In genomic region chr12:8081228-8081920, GRCh38 we compare ENCODE assay signal across 8 cellular contexts.
DNase-seq lines count a peak whose midpoint lies in the region; ATAC-seq and TF ChIP-seq lines count a peak whose summit lies in the region.

No MANE protein-coding gene starts in this region.

- peaks cover 36% of the 10 kb centered on the region for H3K4me1 ChIP-seq in OCI-LY3 (ENCODE audit: low read length)

- peak overlapping the region; percentile 84 for H2AFZ ChIP-seq in OCI-LY3 (ENCODE audit: low read depth, low read length)

- ATAC-seq in GM18498 (IDR thresholded peaks at IDR 0.05; ENCODE audit: unreplicated experiment), result no peak

- H3K9ac ChIP-seq in OCI-LY3 (ENCODE audit: low read length), result peak overlapping the region; percentile 90

- peaks cover 5% of the 10 kb centered on the region for H3K36me3 ChIP-seq in OCI-LY3 (replicated peaks; ENCODE audit: low read depth, low read length)
- no peaks in the 10 kb centered on the region for H3K36me3 ChIP-seq in brain microvascular endothelial cell (replicated peaks)

- H3K27me3 ChIP-seq in OCI-LY3 (ENCODE audit: low read depth, low read length) (no peaks in the 10 kb centered on the region), brain microvascular endothelial cell (replicated peaks) (no peaks in the 10 kb centered on the region)

- TF ChIP-seq CTCF in OCI-LY3 (IDR thresholded peaks at IDR 0.05; ENCODE audit: low read depth, low read length) (no peak), brain microvascular endothelial cell (IDR thresholded peaks at IDR 0.05; ENCODE audit: low read depth, low read length, missing control alignments) (no peak)

- H3K4me2 ChIP-seq in OCI-LY3 (ENCODE audit: low read length), result peak overlapping the region; percentile 82

- 0 out of 2 replicates have a peak, but pooled peaks cover 3% of the 10 kb centered on the region for H4K20me1 ChIP-seq in OCI-LY3 (ENCODE audit: insufficient read depth, low read length)

- H3K9me3 ChIP-seq in OCI-LY3 (ENCODE audit: insufficient read depth, low read length), result no peaks in the 10 kb centered on the region

- DNase-seq in activated T-cell treated with anti-CD3 and anti-CD28 coated beads for 24 hours (ENCODE audit: low read depth) (peak; percentile 19), activated T-cell treated with anti-CD3 and anti-CD28 coated beads for 4 hours (no peak), brain microvascular endothelial cell (no peak), kidney tubule cell (ENCODE audit: low spot score) (peak; percentile 11), islet precursor cell (no peak)
- DNase-seq in stimulated activated CD4-positive, alpha-beta T cell treated with anti-CD3 and anti-CD28 coated beads, Interleukin-4, amount 100 ng/mL, for 1 hour, result peak; percentile 14

- H3K4me3 ChIP-seq in OCI-LY3 (ENCODE audit: low read length), result peak overlapping the region; percentile 87
- H3K4me3 ChIP-seq in brain microvascular endothelial cell (ENCODE audit: low read depth, low read length), result peak overlapping the region; percentile 98

- in situ Hi-C loops in brain microvascular endothelial cell (cut with HindIII; ENCODE audit: low pct_ligation_motif_present, low sequenced_read_pairs), result no loop called here

- H3K27ac ChIP-seq in OCI-LY3 (ENCODE audit: low read length), result peak overlapping the region; percentile 88
- peak overlapping the region; percentile 53 for H3K27ac ChIP-seq in brain microvascular endothelial cell

- peaks cover 47% of the 10 kb centered on the region for H3K79me2 ChIP-seq in OCI-LY3 (ENCODE audit: low read length)

Comparison
In these comparisons a context has a peak if more than half of its experiments do, and no peak if none do; other contexts are left out.
1. DNase-seq: peak in activated T-cell treated with anti-CD3 and anti-CD28 coated beads for 24 hours (single experiment), kidney tubule cell (single experiment) and stimulated activated CD4-positive, alpha-beta T cell treated with anti-CD3 and anti-CD28 coated beads, Interleukin-4, amount 100 ng/mL, for 1 hour (single experiment); none in activated T-cell treated with anti-CD3 and anti-CD28 coated beads for 4 hours (single experiment), brain microvascular endothelial cell (single experiment) and islet precursor cell (single experiment).